ENCODE assay signal across 18 cellular contexts in genomic region chr2:218890369-218890768, GRCh38. TPM values are rescaled to one million over a fixed set of nuclear protein-coding genes. Genes with fewer than 3 reads are reported as not detected.
A peak's percentile ranks its signal among the peaks of the same experiment; 100 is the strongest.
DNase-seq lines count a peak whose midpoint lies in the region; ATAC-seq and TF ChIP-seq lines count a peak whose summit lies in the region.
"Had no signal": no experiment of that assay in that cellular context is flagged by ENCODE, and none has a peak within 500 bp of the region (broad histone marks: within the 10 kb centered on the region; RNA-seq: fewer than 3 reads in every experiment).

No MANE protein-coding gene starts in this region.

- ATAC-seq in CD4-positive, CD25-positive, alpha-beta regulatory T cell (ENCODE audit: low read depth in 2 of 2) = no peak
- ATAC-seq in CD8-positive, alpha-beta T cell = no peak
- ATAC-seq in WTC11 (no peak), naive B cell (ENCODE audit: low read depth in 2 of 2) (no peak)
- ATAC-seq: Panc1, Right ventricle myocardium inferior had no signal

- no peaks in the 10 kb centered on the region for H3K9me3 ChIP-seq in CD4-positive, CD25-positive, alpha-beta regulatory T cell (ENCODE audit: control insufficient read depth in 2 of 2, low read length in 2 of 2)
- no peaks in the 10 kb centered on the region for H3K9me3 ChIP-seq in CD8-positive, alpha-beta T cell (ENCODE audit: low read length)
- H3K9me3 ChIP-seq: BE2C had no signal

- no peak overlapping the region for H3K4me3 ChIP-seq in CD4-positive, CD25-positive, alpha-beta regulatory T cell (ENCODE audit: low read depth, low read length)
- H3K4me3 ChIP-seq in CD8-positive, alpha-beta T cell (ENCODE audit: low read depth, low read length) = no peak overlapping the region

- intact Hi-C loops in CD8-positive, alpha-beta T cell (cut with DNase I, micrococcal nuclease) = loop anchor here in 1 of 2 experiments (5.0 kb wide), 1 partner anchor 272 kb away; the partner anchor contains the start of gene NHEJ1

- POLR2A ChIA-PET in CD8-positive, alpha-beta T cell (lab: Charles Lee) = no interaction called here
- POLR2A ChIA-PET in WTC11 (lab: Charles Lee) = no interaction called here

- peaks cover 46% of the 10 kb centered on the region for H3K4me1 ChIP-seq in CD4-positive, CD25-positive, alpha-beta regulatory T cell (ENCODE audit: control insufficient read depth, insufficient read depth, low read length, poor library complexity, severe bottlenecking)
- H3K4me1 ChIP-seq in CD8-positive, alpha-beta T cell (ENCODE audit: insufficient read depth, low read length) = peaks cover 36% of the 10 kb centered on the region

- H3K4me1 Mint-ChIP-seq in CD4-positive, CD25-positive, alpha-beta regulatory T cell = peaks cover 4 to 54% (median 34%) of the 10 kb centered on the region in 4 donors
- peaks cover 28% of the 10 kb centered on the region for H3K4me1 Mint-ChIP-seq in CD8-positive, alpha-beta T cell (ENCODE audit: low read depth)
- H3K4me1 Mint-ChIP-seq in WTC11 (peaks cover 7% of the 10 kb centered on the region), naive B cell (peaks cover 48 to 72% (median 72%) of the 10 kb centered on the region in 3 donors)

- no peaks in the 10 kb centered on the region for H3K27me3 ChIP-seq in CD4-positive, CD25-positive, alpha-beta regulatory T cell (ENCODE audit: control insufficient read depth, insufficient read depth, low read length)
- H3K27me3 ChIP-seq in CD8-positive, alpha-beta T cell (ENCODE audit: insufficient read depth, low read length) = no peaks in the 10 kb centered on the region
- H3K27me3 ChIP-seq: BE2C had no signal

- no peak for DNase-seq in CD4-positive, CD25-positive, alpha-beta regulatory T cell
- no peak for DNase-seq in CD8-positive, alpha-beta T cell
- DNase-seq in WTC11 (ENCODE audit: low spot score) = peak; percentile 1
- DNase-seq in naive B cell = no peak
- DNase-seq in UCSD-AML1 (lab: John Stamatoyannopoulos, UW; ENCODE audit: unreplicated experiment) = no peak
- no peak for DNase-seq in dedifferentiated amniotic fluid mesenchymal stem cell (ENCODE audit: extremely low spot score)
- no peak for DNase-seq in NCI-H2171 (lab: John Stamatoyannopoulos, UW)
- DNase-seq: BE2C, COR-L47, HCEC 1CT, Kasumi-1, NCI-H1417, NCI-H1930, NCI-H2171 treated with DMSO at 0.1 percent for 48 hours, NCI-H510A, NCI-H82 had no signal

- TF ChIP-seq CTCF in CD8-positive, alpha-beta T cell (IDR thresholded peaks at IDR 0.05) = no peak
- TF ChIP-seq CTCF in WTC11 (IDR thresholded peaks at IDR 0.05) = no peak

- CTCF ChIA-PET in CD8-positive, alpha-beta T cell (lab: Charles Lee) = interaction anchor here (30.3 kb wide), 1 partner anchor 12 kb away, joined by 1148 read pairs; the partner anchor contains the start of gene WNT10A
- CTCF ChIA-PET in WTC11 (lab: Charles Lee) = interaction anchor here (0.8 kb wide), 1 partner anchor 14 kb away, joined by 3 read pairs; no protein-coding TSS in a partner anchor

- H3K27ac ChIP-seq in CD4-positive, CD25-positive, alpha-beta regulatory T cell (ENCODE audit: insufficient read depth, low read length, poor library complexity, severe bottlenecking) = no peak overlapping the region
- no peak overlapping the region for H3K27ac ChIP-seq in CD8-positive, alpha-beta T cell (ENCODE audit: low read depth, low read length)

- H3K9me3 Mint-ChIP-seq in CD4-positive, CD25-positive, alpha-beta regulatory T cell = no peaks in the 10 kb centered on the region
- H3K9me3 Mint-ChIP-seq in CD8-positive, alpha-beta T cell = no peaks in the 10 kb centered on the region
- no peaks in the 10 kb centered on the region for H3K9me3 Mint-ChIP-seq in WTC11
- H3K9me3 Mint-ChIP-seq in naive B cell = no peaks in the 10 kb centered on the region

- H3K4me3 Mint-ChIP-seq in CD4-positive, CD25-positive, alpha-beta regulatory T cell = peak overlapping the region in 1 of 4 donors; percentile 80
- H3K4me3 Mint-ChIP-seq in CD8-positive, alpha-beta T cell = no peak overlapping the region
- no peak overlapping the region for H3K4me3 Mint-ChIP-seq in WTC11
- H3K4me3 Mint-ChIP-seq in naive B cell = peak overlapping the region in 1 of 8 donors; percentile 35

- H3K27ac Mint-ChIP-seq in CD4-positive, CD25-positive, alpha-beta regulatory T cell = peak overlapping the region in 2 of 3 donors; percentile 55 to 88
- peak overlapping the region; percentile 52 for H3K27ac Mint-ChIP-seq in CD8-positive, alpha-beta T cell
- H3K27ac Mint-ChIP-seq in WTC11 = no peak overlapping the region
- peak overlapping the region in 5 of 6 donors; percentile 97 to 100 (median 99) for H3K27ac Mint-ChIP-seq in naive B cell

- H3K36me3 ChIP-seq in CD4-positive, CD25-positive, alpha-beta regulatory T cell (ENCODE audit: control insufficient read depth, insufficient read depth, low read length) = peaks cover 17% of the 10 kb centered on the region
- H3K36me3 ChIP-seq in CD8-positive, alpha-beta T cell (ENCODE audit: insufficient read depth, low read length) = no peaks in the 10 kb centered on the region
- H3K36me3 ChIP-seq: BE2C had no signal

- peaks cover 5% of the 10 kb centered on the region for H3K36me3 Mint-ChIP-seq in CD4-positive, CD25-positive, alpha-beta regulatory T cell
- no peaks in the 10 kb centered on the region for H3K36me3 Mint-ChIP-seq in CD8-positive, alpha-beta T cell
- H3K36me3 Mint-ChIP-seq in WTC11 (no peaks in the 10 kb centered on the region), naive B cell (no peaks in the 10 kb centered on the region)

- H3K27me3 Mint-ChIP-seq in CD4-positive, CD25-positive, alpha-beta regulatory T cell = peaks cover 9% of the 10 kb centered on the region
- H3K27me3 Mint-ChIP-seq in CD8-positive, alpha-beta T cell (ENCODE audit: low read depth) = no peaks in the 10 kb centered on the region
- peaks cover 99% of the 10 kb centered on the region for H3K27me3 Mint-ChIP-seq in WTC11 (ENCODE audit: low read depth)
- H3K27me3 Mint-ChIP-seq in naive B cell = no peaks in the 10 kb centered on the region

TF ChIP-seq in WTC11, 78 proteins besides CTCF, POLR2A, EP300 and RAD21 (continues in another document):
- TF ChIP-seq JAZF1 (CRISPR knock-in tag; IDR thresholded peaks at IDR 0.05) (no peak), AR (CRISPR knock-in tag; IDR thresholded peaks at IDR 0.05) (no peak), SMAD3 (CRISPR knock-in tag; IDR thresholded peaks at IDR 0.05; ENCODE audit: borderline replicate concordance) (no peak), ETV6 (CRISPR knock-in tag; IDR thresholded peaks at IDR 0.05) (no peak), PREB (CRISPR knock-in tag; IDR thresholded peaks at IDR 0.05; ENCODE audit: borderline replicate concordance) (no peak), ELF4 (CRISPR knock-in tag; IDR thresholded peaks at IDR 0.05; ENCODE audit: low read depth) (no peak)

RNA-seq across cellular contexts. Expression of gene WNT10A, which starts 9.7 kb away (rescaled TPM):
- 10.8 TPM for total RNA-seq in CD4-positive, CD25-positive, alpha-beta regulatory T cell
- polyA plus RNA-seq in CD4-positive, CD25-positive, alpha-beta regulatory T cell = 10 to 100 TPM in 1 of 4 donors, 1 to 10 TPM in 3; 6.3 to 11.0 (median 8.8) TPM
- total RNA-seq in CD8-positive, alpha-beta T cell = 1 to 10 TPM; 4.9 to 6.6 TPM
- total RNA-seq in WTC11 (2021) = not detected in 3 replicates
- polyA plus RNA-seq in naive B cell (ENCODE audit: low read depth in 6 of 6) = 10 to 100 TPM in 3 of 6 donors, 1 to 10 TPM in 3; 6.4 to 23.9 (median 10.7) TPM
- total RNA-seq: Right ventricle myocardium inferior had no signal

RNA-seq across cellular contexts. Expression of gene WNT6, which starts 30.8 kb away (rescaled TPM):
- not detected for total RNA-seq in CD4-positive, CD25-positive, alpha-beta regulatory T cell
- polyA plus RNA-seq in CD4-positive, CD25-positive, alpha-beta regulatory T cell = not detected
- not detected for total RNA-seq in CD8-positive, alpha-beta T cell
- not detected in 3 replicates for total RNA-seq in WTC11 (2021)
- polyA plus RNA-seq in naive B cell (ENCODE audit: low read depth in 6 of 6) = under 1 TPM in 4 of 6 donors, not detected in 2; 0.44 to 0.79 (median 0.57) TPM

RNA-seq across cellular contexts. Expression of gene PRKAG3, which starts 58.8 kb away (rescaled TPM):
- total RNA-seq in CD4-positive, CD25-positive, alpha-beta regulatory T cell = not detected
- not detected for polyA plus RNA-seq in CD4-positive, CD25-positive, alpha-beta regulatory T cell
- total RNA-seq in CD8-positive, alpha-beta T cell = not detected
- total RNA-seq in WTC11 (2021) = not detected in 3 replicates
- not detected for polyA plus RNA-seq in naive B cell (ENCODE audit: low read depth in 6 of 6)
- total RNA-seq: Right ventricle myocardium inferior had no signal
